ENCODE assay signal across 1 cellular context in the genomic region with DNA sequence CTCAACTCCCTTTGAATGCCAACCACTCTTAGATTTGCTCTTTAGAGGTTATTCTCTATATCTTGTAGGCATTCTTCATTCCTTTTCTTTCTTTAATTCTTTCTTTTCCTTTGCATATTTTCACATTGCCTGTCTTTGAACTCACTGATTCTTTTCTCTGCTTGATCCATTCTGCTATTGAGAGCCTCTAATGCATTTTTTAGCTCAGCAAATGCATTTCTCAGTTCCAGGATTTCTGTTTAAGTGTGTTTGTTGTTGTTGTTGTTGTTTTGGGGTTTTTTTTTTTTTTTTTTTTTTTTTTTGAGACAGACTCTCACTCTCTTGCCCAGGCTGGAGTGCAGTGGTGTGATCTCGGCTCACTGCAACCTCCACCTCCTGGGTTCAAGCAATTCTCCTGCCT.
A peak's percentile ranks its signal among the peaks of the same experiment; 100 is the strongest.
TF ChIP-seq lines count a peak whose summit lies in the region.

No MANE protein-coding gene starts in this region.

TF ChIP-seq in K562, 482 proteins besides CTCF, POLR2A, EP300 and RAD21 (continued from another document and continues in another):
- TF ChIP-seq CXXC5 (CRISPR knock-in tag; IDR thresholded peaks at IDR 0.05) (no peak), JUN (IDR thresholded peaks at IDR 0.05; ENCODE audit: borderline replicate concordance, low read depth, low read length) (peak; percentile 58; the same call in 1 of the 2 replicates), JUN (CRISPR knock-in tag; IDR thresholded peaks at IDR 0.05; ENCODE audit: borderline replicate concordance) (no peak), ASH1L (IDR thresholded peaks at IDR 0.05; ENCODE audit: borderline replicate concordance, low read depth, partially characterized antibody) (no peak), CCAR2 (IDR thresholded peaks at IDR 0.05; ENCODE audit: low read depth, low read length) (no peak), ZNF518B (CRISPR knock-in tag; IDR thresholded peaks at IDR 0.05) (no peak), HNRNPK (IDR thresholded peaks at IDR 0.05; ENCODE audit: low read depth, low read length, poor library complexity, severe bottlenecking) (no peak), PHF21A (IDR thresholded peaks at IDR 0.05; ENCODE audit: borderline replicate concordance, low read depth) (no peak), MTA1 (IDR thresholded peaks at IDR 0.05; ENCODE audit: borderline replicate concordance) (peak; percentile 71; the same call in 1 of the 2 replicates), KAT8 (IDR thresholded peaks at IDR 0.05; ENCODE audit: low read depth) (no peak), SNIP1 (IDR thresholded peaks at IDR 0.05; ENCODE audit: low read depth) (no peak; the same call in 1 of the 2 replicates), ZNF324 (CRISPR knock-in tag; IDR thresholded peaks at IDR 0.05) (no peak), ZNF175 (CRISPR knock-in tag; IDR thresholded peaks at IDR 0.05; ENCODE audit: low read depth) (no peak), ZNF12 (CRISPR knock-in tag; IDR thresholded peaks at IDR 0.05) (no peak), ETV5 (CRISPR knock-in tag; IDR thresholded peaks at IDR 0.05; ENCODE audit: low read depth) (no peak), DPF2 (IDR thresholded peaks at IDR 0.05) (no peak), CTCFL (IDR thresholded peaks at IDR 0.05; ENCODE audit: borderline replicate concordance, insufficient read depth, low read depth, low read length, poor library complexity, severe bottlenecking) (no peak), CHAMP1 (IDR thresholded peaks at IDR 0.05) (peak; percentile 78), TBP (optimal IDR thresholded peaks at IDR 0.05; ENCODE audit: low read depth, low read length) (no peak), BRD9 (IDR thresholded peaks at IDR 0.05; ENCODE audit: low read depth, partially characterized antibody) (no peak), ARID1B (IDR thresholded peaks at IDR 0.05) (0 out of 2 replicates have a peak, but pooled peaks have one; percentile 26), DNMT1 (IDR thresholded peaks at IDR 0.05) (no peak), NR4A1 (CRISPR knock-in tag; IDR thresholded peaks at IDR 0.05) (no peak), NR4A1 (tag; IDR thresholded peaks at IDR 0.05) (no peak), NBN (IDR thresholded peaks at IDR 0.05; ENCODE audit: low read depth) (peak; percentile 76), MBD1 (CRISPR knock-in tag; IDR thresholded peaks at IDR 0.05) (no peak), STAT5B (CRISPR knock-in tag; IDR thresholded peaks at IDR 0.05) (no peak), OTX1 (CRISPR knock-in tag; IDR thresholded peaks at IDR 0.05) (no peak), L3MBTL2 (IDR thresholded peaks at IDR 0.05) (no peak), GABPA (tag; conservative IDR thresholded peaks at IDR 0.05; ENCODE audit: low read depth) (no peak), CEBPG (CRISPR knock-in tag; IDR thresholded peaks at IDR 0.05) (no peak), CEBPG (tag; conservative IDR thresholded peaks at IDR 0.05 in 1 of 2, IDR thresholded peaks at IDR 0.05 in 1 of 2) (no peak)
- TF ChIP-seq, protein P1, sequence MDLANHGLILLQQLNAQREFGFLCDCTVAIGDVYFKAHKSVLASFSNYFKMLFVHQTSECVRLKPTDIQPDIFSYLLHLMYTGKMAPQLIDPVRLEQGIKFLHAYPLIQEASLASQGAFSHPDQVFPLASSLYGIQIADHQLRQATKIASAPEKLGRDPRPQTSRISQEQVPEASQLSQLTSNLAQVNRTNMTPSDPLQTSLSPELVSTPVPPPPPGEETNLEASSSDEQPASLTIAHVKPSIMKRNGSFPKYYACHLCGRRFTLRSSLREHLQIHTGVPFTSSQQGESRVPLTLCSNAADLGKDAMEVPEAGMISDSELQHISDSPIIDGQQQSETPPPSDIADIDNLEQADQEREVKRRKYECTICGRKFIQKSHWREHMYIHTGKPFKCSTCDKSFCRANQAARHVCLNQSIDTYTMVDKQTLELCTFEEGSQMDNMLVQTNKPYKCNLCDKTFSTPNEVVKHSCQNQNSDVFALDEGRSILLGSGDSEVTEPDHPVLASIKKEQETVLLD (IDR thresholded peaks at IDR 0.05) = no peak
- TF ChIP-seq, protein P2, sequence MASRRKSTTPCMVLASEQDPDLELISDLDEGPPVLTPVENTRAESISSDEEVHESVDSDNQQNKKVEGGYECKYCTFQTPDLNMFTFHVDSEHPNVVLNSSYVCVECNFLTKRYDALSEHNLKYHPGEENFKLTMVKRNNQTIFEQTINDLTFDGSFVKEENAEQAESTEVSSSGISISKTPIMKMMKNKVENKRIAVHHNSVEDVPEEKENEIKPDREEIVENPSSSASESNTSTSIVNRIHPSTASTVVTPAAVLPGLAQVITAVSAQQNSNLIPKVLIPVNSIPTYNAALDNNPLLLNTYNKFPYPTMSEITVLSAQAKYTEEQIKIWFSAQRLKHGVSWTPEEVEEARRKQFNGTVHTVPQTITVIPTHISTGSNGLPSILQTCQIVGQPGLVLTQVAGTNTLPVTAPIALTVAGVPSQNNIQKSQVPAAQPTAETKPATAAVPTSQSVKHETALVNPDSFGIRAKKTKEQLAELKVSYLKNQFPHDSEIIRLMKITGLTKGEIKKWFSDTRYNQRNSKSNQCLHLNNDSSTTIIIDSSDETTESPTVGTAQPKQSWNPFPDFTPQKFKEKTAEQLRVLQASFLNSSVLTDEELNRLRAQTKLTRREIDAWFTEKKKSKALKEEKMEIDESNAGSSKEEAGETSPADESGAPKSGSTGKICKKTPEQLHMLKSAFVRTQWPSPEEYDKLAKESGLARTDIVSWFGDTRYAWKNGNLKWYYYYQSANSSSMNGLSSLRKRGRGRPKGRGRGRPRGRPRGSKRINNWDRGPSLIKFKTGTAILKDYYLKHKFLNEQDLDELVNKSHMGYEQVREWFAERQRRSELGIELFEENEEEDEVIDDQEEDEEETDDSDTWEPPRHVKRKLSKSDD (conservative IDR thresholded peaks at IDR 0.05; ENCODE audit: low read length) = no peak
- TF ChIP-seq, protein P3, sequence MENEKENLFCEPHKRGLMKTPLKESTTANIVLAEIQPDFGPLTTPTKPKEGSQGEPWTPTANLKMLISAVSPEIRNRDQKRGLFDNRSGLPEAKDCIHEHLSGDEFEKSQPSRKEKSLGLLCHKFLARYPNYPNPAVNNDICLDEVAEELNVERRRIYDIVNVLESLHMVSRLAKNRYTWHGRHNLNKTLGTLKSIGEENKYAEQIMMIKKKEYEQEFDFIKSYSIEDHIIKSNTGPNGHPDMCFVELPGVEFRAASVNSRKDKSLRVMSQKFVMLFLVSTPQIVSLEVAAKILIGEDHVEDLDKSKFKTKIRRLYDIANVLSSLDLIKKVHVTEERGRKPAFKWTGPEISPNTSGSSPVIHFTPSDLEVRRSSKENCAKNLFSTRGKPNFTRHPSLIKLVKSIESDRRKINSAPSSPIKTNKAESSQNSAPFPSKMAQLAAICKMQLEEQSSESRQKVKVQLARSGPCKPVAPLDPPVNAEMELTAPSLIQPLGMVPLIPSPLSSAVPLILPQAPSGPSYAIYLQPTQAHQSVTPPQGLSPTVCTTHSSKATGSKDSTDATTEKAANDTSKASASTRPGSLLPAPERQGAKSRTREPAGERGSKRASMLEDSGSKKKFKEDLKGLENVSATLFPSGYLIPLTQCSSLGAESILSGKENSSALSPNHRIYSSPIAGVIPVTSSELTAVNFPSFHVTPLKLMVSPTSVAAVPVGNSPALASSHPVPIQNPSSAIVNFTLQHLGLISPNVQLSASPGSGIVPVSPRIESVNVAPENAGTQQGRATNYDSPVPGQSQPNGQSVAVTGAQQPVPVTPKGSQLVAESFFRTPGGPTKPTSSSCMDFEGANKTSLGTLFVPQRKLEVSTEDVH (IDR thresholded peaks at IDR 0.05; ENCODE audit: low read depth, partially characterized antibody) = peak; percentile 49
- TF ChIP-seq, protein P4, sequence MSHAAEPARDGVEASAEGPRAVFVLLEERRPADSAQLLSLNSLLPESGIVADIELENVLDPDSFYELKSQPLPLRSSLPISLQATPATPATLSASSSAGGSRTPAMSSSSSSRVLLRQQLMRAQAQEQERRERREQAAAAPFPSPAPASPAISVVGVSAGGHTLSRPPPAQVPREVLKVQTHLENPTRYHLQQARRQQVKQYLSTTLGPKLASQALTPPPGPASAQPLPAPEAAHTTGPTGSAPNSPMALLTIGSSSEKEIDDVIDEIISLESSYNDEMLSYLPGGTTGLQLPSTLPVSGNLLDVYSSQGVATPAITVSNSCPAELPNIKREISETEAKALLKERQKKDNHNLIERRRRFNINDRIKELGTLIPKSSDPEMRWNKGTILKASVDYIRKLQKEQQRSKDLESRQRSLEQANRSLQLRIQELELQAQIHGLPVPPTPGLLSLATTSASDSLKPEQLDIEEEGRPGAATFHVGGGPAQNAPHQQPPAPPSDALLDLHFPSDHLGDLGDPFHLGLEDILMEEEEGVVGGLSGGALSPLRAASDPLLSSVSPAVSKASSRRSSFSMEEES (CRISPR knock-in tag; IDR thresholded peaks at IDR 0.05) = no peak
